Comparison of ENCODE assay signal across 18 cellular contexts in the genomic region with DNA sequence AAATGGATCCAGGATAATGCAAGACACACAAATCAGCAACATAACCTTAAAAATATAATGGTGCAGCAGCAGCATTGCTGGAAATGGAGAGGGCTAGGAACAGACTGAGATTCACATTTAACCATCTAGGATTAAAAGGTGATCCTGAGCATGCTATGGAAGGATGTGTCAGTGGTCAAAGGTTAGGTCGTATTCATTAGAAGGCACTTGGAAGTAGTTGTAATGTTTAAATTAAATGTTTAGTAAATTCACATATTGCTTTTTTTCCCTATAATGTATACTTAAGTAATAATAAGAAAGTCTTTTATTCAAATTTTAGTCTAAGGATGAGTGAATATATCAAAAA.
"Had no signal": no experiment of that assay in that cellular context is flagged by ENCODE, and none has a peak within 500 bp of the region (broad histone marks: within the 10 kb centered on the region; RNA-seq: fewer than 3 reads in every experiment).

No MANE protein-coding gene starts in this region.

- H3K9me3 Mint-ChIP-seq: activated CD4-positive, alpha-beta T cell treated with anti-CD3 and anti-CD28 coated beads, Interleukin-2, amount 10 ng/mL, durations not matched to agents 7 days and 5 days; stimulated activated naive CD8-positive, alpha-beta T cell treated with anti-CD3 and anti-CD28 coated beads, Interleukin-15, amount 100 ng/mL, for 72 hours had no signal

- H3K27me3 ChIP-seq: colonic mucosa, tibial nerve had no signal

- H3K27me3 Mint-ChIP-seq: activated CD4-positive, alpha-beta T cell treated with anti-CD3 and anti-CD28 coated beads, Interleukin-2, amount 10 ng/mL, durations not matched to agents 7 days and 5 days; activated naive CD4-positive, alpha-beta T cell treated with anti-CD3 and anti-CD28 coated beads, Interleukin-2, amount 50 U/mL, for 24 hours; central memory CD8-positive, alpha-beta T cell; naive B cell had no signal

- H3K36me3 ChIP-seq: colonic mucosa, prostate gland, tibial nerve, WERI-Rb-1 had no signal

- DNase-seq: activated CD4-positive, alpha-beta T cell treated with anti-CD3 and anti-CD28 coated beads, Interleukin-2, amount 10 ng/mL, durations not matched to agents 7 days and 5 days; activated CD4-positive, CD25-positive, alpha-beta regulatory T cell treated with anti-CD3 and anti-CD28 coated beads, Interleukin-2, amount 50 U/mL, for 72 hours; activated CD8-positive, alpha-beta T cell treated with anti-CD3 and anti-CD28 coated beads for 36 hours; activated gamma-delta T cell treated with Interleukin-2 at 50 U/mL for 16 hours; anterior cingulate cortex; colonic mucosa; immature natural killer cell; naive B cell; stimulated activated CD4-positive, alpha-beta T cell treated with anti-CD3 and anti-CD28 coated beads, Interleukin-1b, Interleukin-23, amount 100 ng/mL, for 48 hours; stimulated activated naive CD8-positive, alpha-beta T cell treated with anti-CD3 and anti-CD28 coated beads, Interleukin-15, amount 100 ng/mL, for 72 hours; T-helper 1 cell; WERI-Rb-1 had no signal

- H3K4me1 ChIP-seq: colonic mucosa, prostate gland, tibial nerve had no signal

- H3K27ac ChIP-seq: colonic mucosa, prostate gland, tibial nerve, WERI-Rb-1 had no signal

- H3K4me1 Mint-ChIP-seq: activated CD4-positive, alpha-beta T cell treated with anti-CD3 and anti-CD28 coated beads, Interleukin-2, amount 10 ng/mL, durations not matched to agents 7 days and 5 days; activated naive CD4-positive, alpha-beta T cell treated with anti-CD3 and anti-CD28 coated beads, Interleukin-2, amount 50 U/mL, for 24 hours; central memory CD8-positive, alpha-beta T cell; immature natural killer cell; naive B cell; stimulated activated naive CD8-positive, alpha-beta T cell treated with anti-CD3 and anti-CD28 coated beads, Interleukin-15, amount 100 ng/mL, for 72 hours had no signal

- ATAC-seq: activated CD8-positive, alpha-beta T cell treated with anti-CD3 and anti-CD28 coated beads for 36 hours; stimulated activated naive CD8-positive, alpha-beta T cell treated with anti-CD3 and anti-CD28 coated beads, Interleukin-15, amount 100 ng/mL, for 72 hours had no signal

- H3K27ac Mint-ChIP-seq: activated CD4-positive, alpha-beta T cell treated with anti-CD3 and anti-CD28 coated beads, Interleukin-2, amount 10 ng/mL, durations not matched to agents 7 days and 5 days; activated CD8-positive, alpha-beta T cell treated with anti-CD3 and anti-CD28 coated beads for 36 hours; activated naive CD4-positive, alpha-beta T cell treated with anti-CD3 and anti-CD28 coated beads, Interleukin-2, amount 50 U/mL, for 24 hours; immature natural killer cell; naive B cell; stimulated activated naive CD8-positive, alpha-beta T cell treated with anti-CD3 and anti-CD28 coated beads, Interleukin-15, amount 100 ng/mL, for 72 hours had no signal

- H3K4me3 ChIP-seq: colonic mucosa, prostate gland, tibial nerve had no signal

- H3K9me3 ChIP-seq: colonic mucosa, prostate gland, tibial nerve had no signal

- FAIRE-seq: TTC549, urothelium cell line had no signal

- H3K4me3 Mint-ChIP-seq: activated CD4-positive, alpha-beta T cell treated with anti-CD3 and anti-CD28 coated beads, Interleukin-2, amount 10 ng/mL, durations not matched to agents 7 days and 5 days; activated CD8-positive, alpha-beta T cell treated with anti-CD3 and anti-CD28 coated beads for 36 hours; activated naive CD4-positive, alpha-beta T cell treated with anti-CD3 and anti-CD28 coated beads, Interleukin-2, amount 50 U/mL, for 24 hours; central memory CD8-positive, alpha-beta T cell; immature natural killer cell; naive B cell; stimulated activated naive CD8-positive, alpha-beta T cell treated with anti-CD3 and anti-CD28 coated beads, Interleukin-15, amount 100 ng/mL, for 72 hours had no signal

- H3K36me3 Mint-ChIP-seq: activated naive CD4-positive, alpha-beta T cell treated with anti-CD3 and anti-CD28 coated beads, Interleukin-2, amount 50 U/mL, for 24 hours; immature natural killer cell; naive B cell had no signal
